35 cellular contexts compared by ENCODE assay signal in the genomic region with DNA sequence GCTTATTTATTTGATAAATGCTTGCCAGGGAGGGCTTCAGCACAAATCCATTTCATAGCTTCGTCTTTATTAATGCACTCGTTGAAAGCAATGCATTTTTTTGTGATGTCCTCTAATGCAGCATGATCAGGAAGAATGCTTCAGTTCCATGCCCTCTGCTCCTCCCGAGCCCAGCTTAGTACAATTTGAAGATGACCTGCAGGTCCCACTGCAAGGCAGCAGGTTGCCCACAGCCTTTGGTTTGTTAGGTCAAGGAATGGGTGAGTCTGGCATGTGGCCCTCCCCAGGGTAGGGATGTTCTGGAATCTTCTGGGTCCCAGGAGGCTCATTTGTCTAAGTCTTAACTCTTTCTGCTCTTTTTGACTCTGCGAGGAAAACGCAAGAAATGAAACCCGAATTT. TPM values are rescaled to one million over a fixed set of nuclear protein-coding genes. Genes with fewer than 3 reads are reported as not detected.
"Had no signal": no experiment of that assay in that cellular context is flagged by ENCODE, and none has a peak within 500 bp of the region (broad histone marks: within the 10 kb centered on the region; RNA-seq: fewer than 3 reads in every experiment).

No MANE protein-coding gene starts in this region.

- ATAC-seq: activated naive CD4-positive, alpha-beta T cell treated with anti-CD3 and anti-CD28 coated beads, Interleukin-2, amount 50 U/mL, for 72 hours; activated T-cell treated with anti-CD3 and anti-CD28 coated beads, Interleukin-2, amount 50 U/mL, for 4 hours; body of pancreas; Panc1; WTC11 had no signal

- H3K27ac ChIP-seq: adrenal gland, body of pancreas, breast epithelium, SJCRH30, SK-N-MC had no signal

- H3K36me3 ChIP-seq: adrenal gland, breast epithelium, SJCRH30 had no signal

- H3K4me3 ChIP-seq: adrenal gland, body of pancreas, breast epithelium, SJCRH30, SK-N-MC had no signal

- DNase-seq: activated CD4-positive, alpha-beta memory T cell treated with anti-CD3 and anti-CD28 coated beads for 36 hours; activated CD4-positive, alpha-beta T cell treated with anti-CD3 and anti-CD28 coated beads for 4 hours; activated CD4-positive, alpha-beta T cell treated with anti-CD3 and anti-CD28 coated beads, Interleukin-2, amount 50 U/mL, for 1 hour; activated CD4-positive, CD25-positive, alpha-beta regulatory T cell treated with anti-CD3 and anti-CD28 coated beads, Interleukin-2, amount 50 U/mL, for 72 hours; activated CD8-positive, alpha-beta memory T cell treated with anti-CD3 and anti-CD28 coated beads, Interleukin-2, amount 50 U/mL, for 4 hours; activated gamma-delta T cell treated with Interleukin-2 at 50 U/mL for 16 hours; activated naive CD4-positive, alpha-beta T cell treated with anti-CD3 and anti-CD28 coated beads for 36 hours; activated T-cell treated with anti-CD3 and anti-CD28 coated beads for 4 hours; activated T-cell treated with anti-CD3 and anti-CD28 coated beads, Interleukin-2, amount 50 U/mL, for 4 hours; body of pancreas; Karpas-422; KBM-7; NCI-H1105; NCI-H1417 treated with DMSO at 0.1 percent for 48 hours; NCI-H187 treated with DMSO at 0.1 percent for 48 hours; NCI-H2081; NCI-H2171 treated with DMSO at 0.1 percent for 48 hours; NCI-H2227 treated with DMSO at 0.1 percent for 48 hours; NCI-H446; NCI-H510A treated with DMSO at 0.1 percent for 48 hours; NCI-H69; NCI-H82; SHP77; SJCRH30 had no signal

- H3K27me3 ChIP-seq: adrenal gland, body of pancreas, breast epithelium, SJCRH30 had no signal

- H3K4me1 ChIP-seq: adrenal gland, body of pancreas, breast epithelium had no signal

- H3K9me3 ChIP-seq: adrenal gland, body of pancreas, breast epithelium, SJCRH30 had no signal

RNA-seq across cellular contexts. Expression of a gene that starts 49.4 kb away (rescaled TPM):
- total RNA-seq: activated CD4-positive, alpha-beta memory T cell treated with anti-CD3 and anti-CD28 coated beads for 36 hours; activated naive CD4-positive, alpha-beta T cell treated with anti-CD3 and anti-CD28 coated beads for 36 hours; activated naive CD4-positive, alpha-beta T cell treated with anti-CD3 and anti-CD28 coated beads, Interleukin-2, amount 50 U/mL, for 72 hours; activated T-cell treated with anti-CD3 and anti-CD28 coated beads, Interleukin-2, amount 50 U/mL, for 4 hours; activated T-helper 1 cell treated with anti-CD3 and anti-CD28 coated beads, Interleukin-12 subunit alpha, Interleukin-12 subunit beta, Interleukin-2, Interleukin-4 antibody, amounts not matched to agents 30 ng/mL and 10 ng/mL and 1 ng/mL, durations not matched to agents 14 hours and 24 hours and 36 hours; adrenal gland; astrocyte; cardiac septum; MCF 10A; RPMI7951; SJCRH30 had no signal
